Comparison of ENCODE assay signal across 10 cellular contexts in the genomic region with DNA sequence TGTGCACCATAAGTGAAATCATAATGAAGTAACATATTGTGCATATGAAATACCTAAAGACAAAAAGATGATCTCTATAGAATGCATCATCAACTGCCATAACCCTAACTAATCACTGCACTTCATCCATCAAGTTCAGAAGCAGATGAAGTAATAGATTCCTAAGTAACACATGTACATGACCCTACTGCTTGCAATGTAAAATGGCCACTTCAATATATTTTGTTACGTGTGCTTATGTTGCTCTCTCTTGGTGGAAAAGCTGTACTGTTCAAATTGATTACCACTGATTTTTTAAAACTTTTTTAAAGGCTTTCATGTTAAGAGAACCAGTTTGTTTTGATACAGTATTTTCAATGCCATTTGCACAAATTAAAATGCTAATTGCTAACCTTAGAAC.
A peak's percentile ranks its signal among the peaks of the same experiment; 100 is the strongest.
DNase-seq lines count a peak whose midpoint lies in the region; ATAC-seq and TF ChIP-seq lines count a peak whose summit lies in the region.
"Had no signal": no experiment of that assay in that cellular context is flagged by ENCODE, and none has a peak within 500 bp of the region (broad histone marks: within the 10 kb centered on the region; RNA-seq: fewer than 3 reads in every experiment).

No MANE protein-coding gene starts in this region.

- H3K27me3 ChIP-seq in Panc1 (ENCODE audit: control insufficient read depth, insufficient read depth, low read length): peaks cover 35% of the 10 kb centered on the region; the same call in 1 of the 2 replicates
- H3K27me3 ChIP-seq: SJCRH30 had no signal

- no peak for ATAC-seq in Panc1
- ATAC-seq in stimulated activated naive B cell treated with anti-CD40 and anti-IgM and Interleukin-4, amounts not matched to agents 10 μg/mL and 1 μg/mL and 100 μg/mL, for 72 hours (replicated peaks): no peak

- no peaks in the 10 kb centered on the region for H3K36me3 Mint-ChIP-seq in stimulated activated naive B cell treated with anti-CD40 and anti-IgM and Interleukin-4, amounts not matched to agents 10 μg/mL and 1 μg/mL and 100 μg/mL, for 72 hours

- no peak overlapping the region for H3K27ac Mint-ChIP-seq in stimulated activated naive B cell treated with anti-CD40 and anti-IgM and Interleukin-4, amounts not matched to agents 10 μg/mL and 1 μg/mL and 100 μg/mL, for 72 hours

- no peak overlapping the region for H3K4me3 ChIP-seq in Panc1 (ENCODE audit: low read depth in 2 of 2, low read length in 2 of 2)
- H3K4me3 ChIP-seq: SJCRH30 had no signal

- peaks cover 5 to 11% of the 10 kb centered on the region in 2 donors for H3K4me1 Mint-ChIP-seq in stimulated activated naive B cell treated with anti-CD40 and anti-IgM and Interleukin-4, amounts not matched to agents 10 μg/mL and 1 μg/mL and 100 μg/mL, for 72 hours

- no peak overlapping the region for H3K27ac ChIP-seq in Panc1 (ENCODE audit: low read length)
- H3K27ac ChIP-seq: SJCRH30 had no signal

- BruUV-seq in Panc1 (replicated peaks; lab: Mats Ljungman, UMichigan): no TSS peak

- CTCF ChIA-PET in Panc1 (lab: Charles Lee): interaction anchor here (0.8 kb wide), 1 partner anchor 1411 kb away, joined by 3 read pairs; no protein-coding TSS in a partner anchor

- H3K9me3 Mint-ChIP-seq in stimulated activated naive B cell treated with anti-CD40 and anti-IgM and Interleukin-4, amounts not matched to agents 10 μg/mL and 1 μg/mL and 100 μg/mL, for 72 hours: no peaks in the 10 kb centered on the region

- POLR2A ChIA-PET in Panc1 (lab: Charles Lee): no interaction called here

- peaks cover 5 to 20% of the 10 kb centered on the region in 2 donors for H3K27me3 Mint-ChIP-seq in stimulated activated naive B cell treated with anti-CD40 and anti-IgM and Interleukin-4, amounts not matched to agents 10 μg/mL and 1 μg/mL and 100 μg/mL, for 72 hours

- DNase-seq in AG08396 (ENCODE audit: low spot score): peak; percentile 35
- peak; percentile 31 for DNase-seq in HCEC 1CT
- DNase-seq in Panc1 (ENCODE audit: low read depth, low spot score): no peak
- DNase-seq in hepatic stellate cell (ENCODE audit: low spot score): peak; percentile 19
- no peak for DNase-seq in HK-2 (ENCODE audit: unreplicated experiment)
- DNase-seq in activated naive CD4-positive, alpha-beta T cell treated with Interleukin-2 at 50 U/mL for 16 hours: no peak
- no peak for DNase-seq in stimulated activated naive B cell treated with anti-CD40 and anti-IgM and Interleukin-4, amounts not matched to agents 10 μg/mL and 1 μg/mL and 100 μg/mL, for 72 hours
- DNase-seq in SHP77 (lab: John Stamatoyannopoulos, UW): no peak
- DNase-seq: stimulated activated CD4-positive, alpha-beta T cell treated with anti-CD3 and anti-CD28 coated beads, Interleukin-2, amount 100 ng/mL, for 24 hours had no signal

- intact Hi-C loops in Panc1 (cut with micrococcal nuclease; ENCODE audit: unreplicated experiment): no loop called here

- peaks cover 6% of the 10 kb centered on the region for H3K4me1 ChIP-seq in Panc1 (ENCODE audit: control insufficient read depth, insufficient read depth, low read length)
- H3K4me1 ChIP-seq: SJCRH30 had no signal

- H3K36me3 ChIP-seq in Panc1 (ENCODE audit: control insufficient read depth, insufficient read depth, low read length): no peaks in the 10 kb centered on the region
- H3K36me3 ChIP-seq: SJCRH30 had no signal

- in situ Hi-C loops in Panc1 (cut with HindIII; ENCODE audit: low pct_unique_long_range_greater_than_20kb, low sequenced_read_pairs): no loop called here

- H3K9me3 ChIP-seq in Panc1 (ENCODE audit: control insufficient read depth, insufficient read depth, low read depth, low read length): no peaks in the 10 kb centered on the region
- H3K9me3 ChIP-seq: SJCRH30 had no signal

- no peak overlapping the region for H3K4me3 Mint-ChIP-seq in stimulated activated naive B cell treated with anti-CD40 and anti-IgM and Interleukin-4, amounts not matched to agents 10 μg/mL and 1 μg/mL and 100 μg/mL, for 72 hours

- TF ChIP-seq CTCF in Panc1 (IDR thresholded peaks at IDR 0.05): peak; percentile 54; the same call in 1 of the 2 replicates

Comparison
In these comparisons a context has a peak if more than half of its experiments do, and no peak if none do; other contexts are left out.
1. DNase-seq: peak in AG08396 (single experiment), HCEC 1CT (single experiment) and hepatic stellate cell (single experiment); none in Panc1 (single experiment), HK-2 (single experiment), activated naive CD4-positive, alpha-beta T cell treated with Interleukin-2 at 50 U/mL for 16 hours (single experiment), stimulated activated naive B cell treated with anti-CD40 and anti-IgM and Interleukin-4, amounts not matched to agents 10 μg/mL and 1 μg/mL and 100 μg/mL, for 72 hours (single experiment) and SHP77 (0 of 2).